In the genomic region with DNA sequence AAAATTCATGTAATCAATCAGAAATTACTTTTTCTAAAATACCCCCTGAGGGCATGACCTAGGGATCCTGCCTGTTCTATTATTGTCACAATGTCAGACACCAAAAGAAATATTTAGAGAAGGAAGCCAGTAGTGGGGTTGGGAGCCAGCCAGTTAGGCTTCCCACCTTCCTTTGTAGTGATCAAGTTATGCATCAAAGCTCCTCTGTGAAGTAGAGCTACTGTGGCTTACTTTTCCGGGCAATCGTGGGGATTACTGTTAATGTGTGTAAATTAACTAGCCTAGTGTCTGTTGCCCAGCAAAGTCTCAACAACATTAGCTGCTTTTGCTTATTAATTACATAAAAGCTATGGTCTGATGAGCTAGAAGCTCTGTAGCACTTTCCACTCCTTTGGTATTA, we compare ENCODE assay signal across 22 cellular contexts.
"Had no signal": no experiment of that assay in that cellular context is flagged by ENCODE, and none has a peak within 500 bp of the region (broad histone marks: within the 10 kb centered on the region; RNA-seq: fewer than 3 reads in every experiment).

No MANE protein-coding gene starts in this region.

- H3K27me3 ChIP-seq: colonic mucosa, tibial artery had no signal

- H3K4me3 ChIP-seq: colonic mucosa, mucosa of descending colon, tibial artery had no signal

- H3K4me1 ChIP-seq: colonic mucosa, tibial artery had no signal

- H3K9me3 Mint-ChIP-seq: activated naive CD4-positive, alpha-beta T cell treated with anti-CD3 and anti-CD28 coated beads, Interleukin-2, amount 50 U/mL, for 72 hours; memory B cell; naive B cell had no signal

- H3K4me3 Mint-ChIP-seq: memory B cell, naive B cell had no signal

- H3K4me1 Mint-ChIP-seq: memory B cell, naive B cell had no signal

- H3K27ac Mint-ChIP-seq: memory B cell had no signal

- ATAC-seq: activated naive CD4-positive, alpha-beta T cell treated with anti-CD3 and anti-CD28 coated beads, Interleukin-2, amount 50 U/mL, for 72 hours; left ventricle myocardium superior; mucosa of descending colon had no signal

- H3K27ac ChIP-seq: colonic mucosa, tibial artery, WERI-Rb-1 had no signal

- H3K9me3 ChIP-seq: colonic mucosa, mucosa of descending colon, tibial artery had no signal

- H3K27me3 Mint-ChIP-seq: memory B cell, naive B cell had no signal

- DNase-seq: activated CD4-positive, alpha-beta T cell treated with anti-CD3 and anti-CD28 coated beads, Interleukin-2, amount 50 U/mL, for 4 hours; activated gamma-delta T cell; colonic mucosa; erythroblast; foreskin melanocyte; head of caudate nucleus; kidney; left ventricle myocardium superior; mucosa of descending colon; naive B cell; nucleus accumbens; posterior cingulate gyrus; stimulated activated CD4-positive, alpha-beta T cell treated with anti-CD3 and anti-CD28 coated beads, Interleukin-12 subunit alpha, Interleukin-12 subunit beta, amount 100 ng/mL, for 4 hours; stimulated activated CD4-positive, alpha-beta T cell treated with anti-CD3 and anti-CD28 coated beads, Interleukin-1b, Interleukin-23, amount 100 ng/mL, for 48 hours; stimulated activated CD8-positive, alpha-beta memory T cell treated with anti-CD3 and anti-CD28 coated beads, Interleukin-4, amount 100 ng/mL, for 48 hours; stimulated activated naive CD4-positive, alpha-beta T cell; SW 1271; T-helper 2 cell; tibial artery; WERI-Rb-1 had no signal
